ENCODE assay signal across 11 cellular contexts in the genomic region with DNA sequence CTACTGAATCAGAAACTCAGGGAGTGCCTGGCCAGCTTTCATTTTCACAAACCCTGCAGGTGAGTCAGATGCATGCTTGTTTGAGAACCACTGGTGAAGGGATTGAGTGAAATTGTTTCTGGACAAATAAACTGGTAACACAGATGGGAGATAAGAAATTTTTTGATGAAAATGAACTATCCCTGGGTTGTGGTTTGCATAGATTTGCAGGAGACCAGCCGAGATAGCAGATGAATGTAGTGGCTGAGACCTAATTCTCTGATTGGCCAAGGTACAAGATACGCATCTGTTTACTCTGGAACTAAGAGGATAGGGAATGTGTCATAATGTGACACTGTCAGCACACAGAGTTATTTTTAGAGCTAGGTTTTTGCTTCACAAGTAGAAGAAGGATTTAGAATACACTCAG.
DNase-seq lines count a peak whose midpoint lies in the region; ATAC-seq and TF ChIP-seq lines count a peak whose summit lies in the region.
"Had no signal": no experiment of that assay in that cellular context is flagged by ENCODE, and none has a peak within 500 bp of the region (broad histone marks: within the 10 kb centered on the region; RNA-seq: fewer than 3 reads in every experiment).

No MANE protein-coding gene starts in this region.

- intact Hi-C loops in posterior cingulate gyrus (cut with DNase I), result no loop called here

- H3K27me3 ChIP-seq in OCI-LY3 (ENCODE audit: low read depth, low read length), result no peaks in the 10 kb centered on the region
- H3K27me3 ChIP-seq: ascending aorta had no signal

- H4K20me1 ChIP-seq in OCI-LY3 (ENCODE audit: insufficient read depth, low read length), result no peaks in the 10 kb centered on the region

- H3K27ac ChIP-seq in OCI-LY3 (ENCODE audit: low read length), result no peak overlapping the region
- H3K27ac ChIP-seq: ascending aorta had no signal

- H3K4me2 ChIP-seq in OCI-LY3 (ENCODE audit: low read length), result peak overlapping the region; percentile 43

- H3K36me3 ChIP-seq in OCI-LY3 (replicated peaks; ENCODE audit: low read depth, low read length), result no peaks in the 10 kb centered on the region
- H3K36me3 ChIP-seq: ascending aorta had no signal

- peaks cover 35% of the 10 kb centered on the region for H3K4me1 ChIP-seq in OCI-LY3 (ENCODE audit: low read length)
- H3K4me1 ChIP-seq: ascending aorta had no signal

- H3K79me2 ChIP-seq in OCI-LY3 (ENCODE audit: low read length), result no peaks in the 10 kb centered on the region

- TF ChIP-seq CTCF in OCI-LY3 (IDR thresholded peaks at IDR 0.05; ENCODE audit: low read depth, low read length) (no peak), foreskin fibroblast (IDR thresholded peaks at IDR 0.05; ENCODE audit: low read depth, low read length) (no peak)

- H2AFZ ChIP-seq in OCI-LY3 (ENCODE audit: low read depth, low read length), result peak overlapping the region; percentile 12; the same call in 1 of the 2 replicates

- DNase-seq in A172 (ENCODE audit: low spot score) (peak; percentile 96), foreskin fibroblast (peak; percentile 25 to 32), T-helper 9 cell (no peak), posterior cingulate gyrus (no peak), Ammon's horn (ENCODE audit: low spot score) (no peak)
- DNase-seq: stimulated activated CD8-positive, alpha-beta memory T cell treated with anti-CD3 and anti-CD28 coated beads, Interleukin-4, amount 100 ng/mL, for 48 hours; T-helper 1 cell had no signal

- no peak overlapping the region for H3K9ac ChIP-seq in OCI-LY3 (ENCODE audit: low read length)

- H3K4me3 ChIP-seq in OCI-LY3 (ENCODE audit: low read length) (peak overlapping the region; percentile 10; the same call in 1 of the 2 replicates), foreskin fibroblast (ENCODE audit: low read depth in 1 of 2, low read length in 2 of 2) (no peak overlapping the region)
- H3K4me3 ChIP-seq: ascending aorta had no signal

- no peaks in the 10 kb centered on the region for H3K9me3 ChIP-seq in OCI-LY3 (ENCODE audit: insufficient read depth, low read length)
- H3K9me3 ChIP-seq: ascending aorta had no signal

- ATAC-seq in GM18502 (IDR thresholded peaks at IDR 0.05; ENCODE audit: poor library complexity, unreplicated experiment) (peak; percentile 59), GM21723 (IDR thresholded peaks at IDR 0.05; ENCODE audit: unreplicated experiment) (no peak)

Comparison
In these comparisons a context has a peak if more than half of its experiments do, and no peak if none do; other contexts are left out.
1. DNase-seq: peak in A172 (single experiment) and foreskin fibroblast (2 of 2); none in T-helper 9 cell (single experiment), posterior cingulate gyrus (0 of 10) and Ammon's horn (single experiment).